ENCODE assay signal across 8 cellular contexts in genomic region chr1:95043141-95043980, GRCh38. TPM values are rescaled to one million over a fixed set of nuclear protein-coding genes. Genes with fewer than 3 reads are reported as not detected.
DNase-seq lines count a peak whose midpoint lies in the region; ATAC-seq and TF ChIP-seq lines count a peak whose summit lies in the region.

No MANE protein-coding gene starts in this region.

- H3K27ac Mint-ChIP-seq in activated naive CD4-positive, alpha-beta T cell treated with anti-CD3 and anti-CD28 coated beads for 36 hours = no peak overlapping the region
- no peak overlapping the region for H3K27ac Mint-ChIP-seq in glutamatergic neuron (ENCODE audit: unreplicated experiment)

- H3K9me3 ChIP-seq in parathyroid adenoma (ENCODE audit: control insufficient read depth, low read length) = no peaks in the 10 kb centered on the region
- no peaks in the 10 kb centered on the region for H3K9me3 ChIP-seq in tibial nerve

- peak; percentile 74 for DNase-seq in GM10266 (ENCODE audit: extremely low spot score)
- peak; percentile 81 for DNase-seq in MV-4-11 (lab: John Stamatoyannopoulos, UW)
- DNase-seq in SK-MEL-5 (ENCODE audit: low read depth, low spot score) = peak; percentile 95
- peak; percentile 87 for DNase-seq in activated naive CD4-positive, alpha-beta T cell treated with anti-CD3 and anti-CD28 coated beads for 36 hours
- peak; percentile 85 for DNase-seq in glutamatergic neuron
- peak; percentile 86 to 92 for DNase-seq in tibial nerve (ENCODE audit: low spot score in 2 of 2)

- H3K4me1 ChIP-seq in parathyroid adenoma (no peaks in the 10 kb centered on the region), tibial nerve (peaks cover 0 to 46% (median 4%) of the 10 kb centered on the region in 4 donors)

- intact Hi-C loops in activated naive CD4-positive, alpha-beta T cell treated with anti-CD3 and anti-CD28 coated beads for 36 hours (cut with micrococcal nuclease) = loop anchor here (1.0 to 5.0 kb wide), 9 partner anchors 76 to 563 kb away; partner anchors contain the start of genes CNN3, RWDD3 and SLC44A3

- H3K4me2 ChIP-seq in parathyroid adenoma (ENCODE audit: low read length) = no peak overlapping the region

- H3K4me3 Mint-ChIP-seq in activated naive CD4-positive, alpha-beta T cell treated with anti-CD3 and anti-CD28 coated beads for 36 hours = no peak overlapping the region
- H3K4me3 Mint-ChIP-seq in glutamatergic neuron (ENCODE audit: unreplicated experiment) = no peak overlapping the region

- peak in 1 of 2 donors; percentile 78 for TF ChIP-seq EP300 in tibial nerve (IDR thresholded peaks at IDR 0.05)

- H3K36me3 ChIP-seq in parathyroid adenoma (ENCODE audit: control insufficient read depth, insufficient read depth, low read length) = no peaks in the 10 kb centered on the region
- no peaks in the 10 kb centered on the region for H3K36me3 ChIP-seq in tibial nerve

- H3K79me2 ChIP-seq in parathyroid adenoma = no peaks in the 10 kb centered on the region

- H3K27me3 ChIP-seq in parathyroid adenoma (ENCODE audit: control insufficient read depth, insufficient read depth, low read length) (no peaks in the 10 kb centered on the region), tibial nerve (no peaks in the 10 kb centered on the region)

- H3K4me3 ChIP-seq in parathyroid adenoma (ENCODE audit: low read depth, low read length) (no peak overlapping the region), tibial nerve (peak overlapping the region in 1 of 4 donors; percentile 5)

- H3K4me1 Mint-ChIP-seq in activated naive CD4-positive, alpha-beta T cell treated with anti-CD3 and anti-CD28 coated beads for 36 hours (ENCODE audit: low read depth) = no peaks in the 10 kb centered on the region
- no peaks in the 10 kb centered on the region for H3K4me1 Mint-ChIP-seq in glutamatergic neuron (ENCODE audit: low read depth, unreplicated experiment)

- peak in 1 of 2 donors; percentile 25 for TF ChIP-seq POLR2A in tibial nerve (IDR thresholded peaks at IDR 0.05)

- peak; percentile 95 for ATAC-seq in HG02571 (IDR thresholded peaks at IDR 0.05; ENCODE audit: unreplicated experiment)

- H3K9ac ChIP-seq in parathyroid adenoma = no peak overlapping the region

- 15 to 22% methylated on average over 11 of the region's 11 CpGs for WGBS in tibial nerve, 2 donors

- no peaks in the 10 kb centered on the region for H3K27me3 Mint-ChIP-seq in activated naive CD4-positive, alpha-beta T cell treated with anti-CD3 and anti-CD28 coated beads for 36 hours (ENCODE audit: low read depth)
- H3K27me3 Mint-ChIP-seq in glutamatergic neuron (ENCODE audit: unreplicated experiment) = no peaks in the 10 kb centered on the region

- peak overlapping the region; percentile 25 for H2AFZ ChIP-seq in parathyroid adenoma

- H3K9me3 Mint-ChIP-seq in activated naive CD4-positive, alpha-beta T cell treated with anti-CD3 and anti-CD28 coated beads for 36 hours = no peaks in the 10 kb centered on the region
- no peaks in the 10 kb centered on the region for H3K9me3 Mint-ChIP-seq in glutamatergic neuron (ENCODE audit: unreplicated experiment)

- in situ Hi-C loops in SK-MEL-5 (cut with HindIII; ENCODE audit: low pct_unique_long_range_greater_than_20kb, low sequenced_read_pairs) = no loop called here

- CTCF ChIA-PET in activated naive CD4-positive, alpha-beta T cell treated with anti-CD3 and anti-CD28 coated beads for 36 hours (lab: Charles Lee) = interaction anchor here (0.5 to 3.9 kb wide), 26 partner anchors 10 to 493 kb away, joined by 3 to 118 read pairs (median 4); partner anchors contain the start of gene ALG14

- peak; percentile 98 for TF ChIP-seq CTCF in GM10266 (IDR thresholded peaks at IDR 0.05; ENCODE audit: control insufficient read depth, insufficient read depth, low read depth, missing control alignments)
- TF ChIP-seq CTCF in glutamatergic neuron (IDR thresholded peaks at IDR 0.05; ENCODE audit: partially characterized antibody, unreplicated experiment) = peak; percentile 97
- peak; percentile 91 for TF ChIP-seq CTCF in parathyroid adenoma (IDR thresholded peaks at IDR 0.05)
- TF ChIP-seq CTCF in tibial nerve (IDR thresholded peaks at IDR 0.05) = peak; percentile 96 to 99 (median 98)

- no peaks in the 10 kb centered on the region for H3K36me3 Mint-ChIP-seq in activated naive CD4-positive, alpha-beta T cell treated with anti-CD3 and anti-CD28 coated beads for 36 hours (ENCODE audit: low read depth)
- no peaks in the 10 kb centered on the region for H3K36me3 Mint-ChIP-seq in glutamatergic neuron (ENCODE audit: unreplicated experiment)

- H3K27ac ChIP-seq in parathyroid adenoma (no peak overlapping the region), tibial nerve (peak overlapping the region; percentile 72 to 94 (median 87))

RNA-seq across cellular contexts. Expression of gene ALG14, which starts 29.4 kb away (rescaled TPM):
- total RNA-seq in SK-MEL-5 (2014; rRNA removed; shearing (Covaris generic)) = 4.7 and 7.1 TPM in 2 replicates
- 2.5 and 2.9 TPM in 2 replicates for polyA plus RNA-seq in SK-MEL-5 (2015; cell fraction: cytosol; rRNA removed)
- polyA plus RNA-seq in SK-MEL-5 (2015; cell fraction: nucleus; rRNA removed) = 0.43 and 0.64 TPM in 2 replicates
- total RNA-seq in activated naive CD4-positive, alpha-beta T cell treated with anti-CD3 and anti-CD28 coated beads for 36 hours = 1 to 10 TPM; 4.1 to 6.2 TPM
- total RNA-seq in glutamatergic neuron (ENCODE audit: unreplicated experiment) (4.7 TPM), tibial nerve (1 to 10 TPM; 1.1 to 1.6 (median 1.5) TPM)
